Comparison of ENCODE assay signal across 9 cellular contexts in genomic region chr1:48916121-48917069, GRCh38.
DNase-seq lines count a peak whose midpoint lies in the region; ATAC-seq and TF ChIP-seq lines count a peak whose summit lies in the region.
"Had no signal": no experiment of that assay in that cellular context is flagged by ENCODE, and none has a peak within 500 bp of the region (broad histone marks: within the 10 kb centered on the region; RNA-seq: fewer than 3 reads in every experiment).

No MANE protein-coding gene starts in this region.

- H2AFZ ChIP-seq in OCI-LY3 (ENCODE audit: low read depth, low read length): no peak overlapping the region

- H3K36me3 ChIP-seq in OCI-LY3 (replicated peaks; ENCODE audit: low read depth, low read length) (no peaks in the 10 kb centered on the region), esophagus squamous epithelium (no peaks in the 10 kb centered on the region)

- no peak for ATAC-seq in GM19452 (IDR thresholded peaks at IDR 0.05; ENCODE audit: unreplicated experiment)

- H3K4me3 ChIP-seq in OCI-LY3 (ENCODE audit: low read length) (no peak overlapping the region), esophagus squamous epithelium (no peak overlapping the region)

- WGBS in esophagus squamous epithelium, 2 donors: 24 to 37% methylated on average over 5 of the region's 5 CpGs

- H3K27me3 ChIP-seq in OCI-LY3 (ENCODE audit: low read depth, low read length) (no peaks in the 10 kb centered on the region; the same call in 1 of the 2 replicates), esophagus squamous epithelium (no peaks in the 10 kb centered on the region)

- H3K9ac ChIP-seq in OCI-LY3 (ENCODE audit: low read length): no peak overlapping the region

- peak; percentile 52 for DNase-seq in D341Med (ENCODE audit: low spot score)
- DNase-seq in HT1080 (ENCODE audit: low read depth): peak; percentile 82
- DNase-seq in esophagus squamous epithelium (lab: John Stamatoyannopoulos, UW): no peak
- DNase-seq in putamen (ENCODE audit: low spot score): peak; percentile 13
- DNase-seq in GM20000 (ENCODE audit: low spot score): no peak
- DNase-seq in GDM1 (lab: John Stamatoyannopoulos, UW): no peak
- DNase-seq: naive B cell had no signal

- H3K4me1 ChIP-seq in OCI-LY3 (ENCODE audit: low read length) (no peaks in the 10 kb centered on the region; the same call in 1 of the 2 replicates), esophagus squamous epithelium (no peaks in the 10 kb centered on the region)

- H3K9me3 ChIP-seq in OCI-LY3 (ENCODE audit: insufficient read depth, low read length) (no peaks in the 10 kb centered on the region), esophagus squamous epithelium (no peaks in the 10 kb centered on the region)

- no peak overlapping the region for H3K4me2 ChIP-seq in OCI-LY3 (ENCODE audit: low read length)

- H4K20me1 ChIP-seq in OCI-LY3 (ENCODE audit: insufficient read depth, low read length): no peaks in the 10 kb centered on the region

- TF ChIP-seq POLR2A in esophagus squamous epithelium (IDR thresholded peaks at IDR 0.05): no peak

- peak; percentile 40 for TF ChIP-seq CTCF in OCI-LY3 (IDR thresholded peaks at IDR 0.05; ENCODE audit: low read depth, low read length)
- peak in 4 of 6 experiments; percentile 7 to 40 (median 24) for TF ChIP-seq CTCF in esophagus squamous epithelium (IDR thresholded peaks at IDR 0.05)
- no peak for TF ChIP-seq CTCF in GM20000 (IDR thresholded peaks at IDR 0.05; ENCODE audit: extremely low read depth, missing control alignments)

- H3K79me2 ChIP-seq in OCI-LY3 (ENCODE audit: low read length): no peaks in the 10 kb centered on the region

- intact Hi-C loops in esophagus squamous epithelium (cut with DNase I): no loop called here

- H3K27ac ChIP-seq in OCI-LY3 (ENCODE audit: low read length) (no peak overlapping the region), esophagus squamous epithelium (no peak overlapping the region)

Comparison
In these comparisons a context has a peak if more than half of its experiments do, and no peak if none do; other contexts are left out.
1. DNase-seq: peak in D341Med (single experiment), HT1080 (single experiment) and putamen (single experiment); none in esophagus squamous epithelium (single experiment), GM20000 (single experiment) and GDM1 (single experiment).